ENCODE assay signal across 7 cellular contexts in the genomic region with DNA sequence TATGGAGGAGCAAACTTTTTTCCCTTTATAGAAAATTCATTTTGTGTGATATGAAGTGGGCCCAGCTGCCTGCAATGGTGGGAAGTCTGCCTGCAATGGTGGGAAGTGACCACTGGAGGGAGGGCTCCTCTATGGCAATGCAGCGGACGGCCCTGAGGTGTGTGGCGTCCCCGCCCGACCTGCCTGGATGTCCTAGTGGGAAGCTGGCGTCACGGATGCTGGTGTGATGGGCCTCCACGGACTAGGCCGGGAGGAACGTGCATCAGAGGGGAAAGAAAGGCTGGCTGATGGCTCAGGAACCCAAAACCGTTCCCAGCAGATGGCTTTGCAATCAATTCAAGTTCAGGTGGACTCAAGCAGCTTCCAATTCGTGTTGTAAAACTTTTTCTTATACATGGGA.
A peak's percentile ranks its signal among the peaks of the same experiment; 100 is the strongest.
DNase-seq lines count a peak whose midpoint lies in the region; ATAC-seq, FAIRE-seq and TF ChIP-seq lines count a peak whose summit lies in the region.

No MANE protein-coding gene starts in this region.

- no peak overlapping the region for H3K27ac ChIP-seq in prostate gland

- H3K9me3 Mint-ChIP-seq in activated naive CD4-positive, alpha-beta T cell treated with anti-CD3 and anti-CD28 coated beads for 36 hours, result no peaks in the 10 kb centered on the region
- peaks cover 81% of the 10 kb centered on the region for H3K9me3 Mint-ChIP-seq in glutamatergic neuron (ENCODE audit: unreplicated experiment)

- H3K27me3 ChIP-seq in prostate gland (replicated peaks; ENCODE audit: insufficient read depth), result no peaks in the 10 kb centered on the region

- no peak for FAIRE-seq in RCC 7860 (lab: Jason Lieb, UNC)

- H3K27ac Mint-ChIP-seq in activated naive CD4-positive, alpha-beta T cell treated with anti-CD3 and anti-CD28 coated beads for 36 hours, result peak overlapping the region; percentile 76
- peak overlapping the region; percentile 60 for H3K27ac Mint-ChIP-seq in glutamatergic neuron (ENCODE audit: unreplicated experiment)

- DNase-seq in RCC 7860 (ENCODE audit: low spot score) (peak; percentile 22), glutamatergic neuron (peak; percentile 75), prostate gland (ENCODE audit: low spot score) (no peak), NCI-H1105 treated with DMSO at 0.1 percent for 48 hours (lab: John Stamatoyannopoulos, UW) (no peak)
- DNase-seq in activated naive CD4-positive, alpha-beta T cell treated with anti-CD3 and anti-CD28 coated beads for 36 hours, result peak; percentile 69

- H3K36me3 Mint-ChIP-seq in activated naive CD4-positive, alpha-beta T cell treated with anti-CD3 and anti-CD28 coated beads for 36 hours (ENCODE audit: low read depth), result peaks cover 2% of the 10 kb centered on the region
- peaks cover 5% of the 10 kb centered on the region for H3K36me3 Mint-ChIP-seq in glutamatergic neuron (ENCODE audit: unreplicated experiment)

- ATAC-seq in HG02763 (IDR thresholded peaks at IDR 0.05; ENCODE audit: unreplicated experiment), result peak; percentile 63

- CTCF ChIA-PET in activated naive CD4-positive, alpha-beta T cell treated with anti-CD3 and anti-CD28 coated beads for 36 hours (lab: Charles Lee), result interaction anchor here (0.8 to 6.2 kb wide), 9 partner anchors 9 to 226 kb away, joined by 3 to 77 read pairs (median 4); no protein-coding TSS in a partner anchor

- no peaks in the 10 kb centered on the region for H3K27me3 Mint-ChIP-seq in activated naive CD4-positive, alpha-beta T cell treated with anti-CD3 and anti-CD28 coated beads for 36 hours (ENCODE audit: low read depth)
- H3K27me3 Mint-ChIP-seq in glutamatergic neuron (ENCODE audit: unreplicated experiment), result peaks cover 62% of the 10 kb centered on the region

- no peak for TF ChIP-seq POLR2A in prostate gland (IDR thresholded peaks at IDR 0.05)

- H3K4me1 Mint-ChIP-seq in activated naive CD4-positive, alpha-beta T cell treated with anti-CD3 and anti-CD28 coated beads for 36 hours (ENCODE audit: low read depth), result peaks cover 39% of the 10 kb centered on the region
- H3K4me1 Mint-ChIP-seq in glutamatergic neuron (ENCODE audit: low read depth, unreplicated experiment), result peaks cover 44% of the 10 kb centered on the region

- H3K36me3 ChIP-seq in prostate gland, result no peaks in the 10 kb centered on the region

- no peak overlapping the region for H3K4me3 ChIP-seq in prostate gland

- H3K4me3 Mint-ChIP-seq in activated naive CD4-positive, alpha-beta T cell treated with anti-CD3 and anti-CD28 coated beads for 36 hours, result no peak overlapping the region
- peak overlapping the region; percentile 45 for H3K4me3 Mint-ChIP-seq in glutamatergic neuron (ENCODE audit: unreplicated experiment)

- peaks cover 7% of the 10 kb centered on the region for H3K4me1 ChIP-seq in prostate gland (replicated peaks)

- TF ChIP-seq CTCF in GM12874 (IDR thresholded peaks at IDR 0.05; ENCODE audit: insufficient read depth, low read depth, low read length) (peak; percentile 77), glutamatergic neuron (IDR thresholded peaks at IDR 0.05; ENCODE audit: partially characterized antibody, unreplicated experiment) (peak; percentile 72), prostate gland (IDR thresholded peaks at IDR 0.05) (peak; percentile 42 to 65 (median 55))

- 48% methylated on average over 12 of the region's 12 CpGs for WGBS in prostate gland

- intact Hi-C loops in activated naive CD4-positive, alpha-beta T cell treated with anti-CD3 and anti-CD28 coated beads for 36 hours (cut with micrococcal nuclease), result loop anchor here (1.0 to 2.0 kb wide), 2 partner anchors 41 to 225 kb away; no protein-coding TSS in a partner anchor
- intact Hi-C loops in prostate gland (cut with DNase I), result loop anchor here (2.0 to 5.0 kb wide), 3 partner anchors 41 to 226 kb away; no protein-coding TSS in a partner anchor

- H3K9me3 ChIP-seq in prostate gland, result no peaks in the 10 kb centered on the region

Comparison
In these comparisons a context has a peak if more than half of its experiments do, and no peak if none do; other contexts are left out.
1. DNase-seq: peak in RCC 7860 (single experiment), activated naive CD4-positive, alpha-beta T cell treated with anti-CD3 and anti-CD28 coated beads for 36 hours (single experiment) and glutamatergic neuron (single experiment); none in prostate gland (single experiment) and NCI-H1105 treated with DMSO at 0.1 percent for 48 hours (single experiment).
2. Peak in every context shown above with its lines, with median percentiles within 50 percentile points of each other: CTCF ChIP-seq.